In the genomic region with DNA sequence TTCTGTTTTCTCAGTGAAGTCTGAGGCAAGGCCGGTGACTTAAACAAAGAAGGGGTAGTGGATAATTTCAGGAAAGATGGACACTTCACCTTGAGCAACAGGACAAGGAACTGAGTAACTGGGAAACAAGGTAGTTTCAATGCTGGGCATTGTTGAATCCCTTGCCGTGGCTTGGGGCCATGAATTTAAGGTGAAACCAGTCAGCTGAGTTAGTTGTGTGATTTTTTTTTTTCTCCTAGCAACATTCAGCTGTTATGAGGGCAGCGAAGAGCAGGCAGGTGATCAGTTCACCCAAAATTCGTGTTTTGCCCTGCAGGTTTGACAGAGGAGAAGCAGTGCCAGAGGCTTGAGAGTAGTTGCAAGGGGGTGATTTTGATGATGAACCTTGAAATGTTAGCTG, we compare ENCODE assay signal across 17 cellular contexts. TPM values are rescaled to one million over a fixed set of nuclear protein-coding genes. Genes with fewer than 3 reads are reported as not detected.
DNase-seq lines count a peak whose midpoint lies in the region; ATAC-seq, FAIRE-seq and TF ChIP-seq lines count a peak whose summit lies in the region.
"Had no signal": no experiment of that assay in that cellular context is flagged by ENCODE, and none has a peak within 500 bp of the region (broad histone marks: within the 10 kb centered on the region; RNA-seq: fewer than 3 reads in every experiment).

No MANE protein-coding gene starts in this region.

- H2AK5ac ChIP-seq in mesenchymal stem cell (ENCODE audit: low read length, severe bottlenecking), result peak overlapping the region; percentile 75

- WGBS in mesenchymal stem cell, result 83% methylated on average over 4 of the region's 4 CpGs
- WGBS in thyroid gland, 2 donors, result 45 to 54% methylated on average over 4 of the region's 4 CpGs

- H3K36me3 Mint-ChIP-seq in activated naive CD8-positive, alpha-beta T cell, result peaks cover 9% of the 10 kb centered on the region
- H3K36me3 Mint-ChIP-seq in activated naive CD8-positive, alpha-beta T cell treated with anti-CD3 and anti-CD28 coated beads, Interleukin-2, amount 50 U/mL, for 24 hours (ENCODE audit: low read depth), result peaks cover 19% of the 10 kb centered on the region
- H3K36me3 Mint-ChIP-seq in T-cell, result peaks cover 15% of the 10 kb centered on the region

- no peak overlapping the region for H3K14ac ChIP-seq in mesenchymal stem cell (ENCODE audit: low read length in 2 of 2)

- CTCF ChIA-PET in T-cell (lab: Charles Lee), result interaction anchor here in 1 of 2 donors (0.8 kb wide), 2 partner anchors 53 to 58 kb away, joined by 3 read pairs; no protein-coding TSS in a partner anchor

- H3K4me2 ChIP-seq in mesenchymal stem cell (ENCODE audit: low read length, poor library complexity, severe bottlenecking), result no peak overlapping the region

- peak overlapping the region; percentile 69 for H3K4me3 Mint-ChIP-seq in activated naive CD8-positive, alpha-beta T cell
- H3K4me3 Mint-ChIP-seq in activated naive CD8-positive, alpha-beta T cell treated with anti-CD3 and anti-CD28 coated beads, Interleukin-2, amount 50 U/mL, for 24 hours, result no peak overlapping the region
- peak overlapping the region in 1 of 3 donors; percentile 31 for H3K4me3 Mint-ChIP-seq in T-cell

- no peak for DNase-seq in activated naive CD8-positive, alpha-beta T cell treated with anti-CD3 and anti-CD28 coated beads, Interleukin-2, amount 50 U/mL, for 24 hours
- DNase-seq in T-cell (no peak), mesenchymal stem cell (no peak), thyroid gland (peak; percentile 60 to 70), HTR-8/SVneo (ENCODE audit: insufficient read length, low spot score) (no peak), midbrain (lab: John Stamatoyannopoulos, UW) (no peak)
- DNase-seq: dorsolateral prefrontal cortex; KBM-7; NCI-H187 treated with DMSO at 0.1 percent for 48 hours; NCI-H774; ovary; stimulated activated CD4-positive, alpha-beta T cell treated with anti-CD3 and anti-CD28 coated beads, Interleukin-15, amount 100 ng/mL, for 24 hours; upper lobe of left lung had no signal

- POLR2A ChIA-PET in T-cell (lab: Charles Lee), result interaction anchor here (0.6 to 1.0 kb wide), 7 partner anchors 9 to 350 kb away, joined by 3 to 16 read pairs (median 4); no protein-coding TSS in a partner anchor

- peak in 1 of 6 experiments; percentile 28 for TF ChIP-seq CTCF in thyroid gland (IDR thresholded peaks at IDR 0.05)

- no peak overlapping the region for H3K4ac ChIP-seq in mesenchymal stem cell (ENCODE audit: low read depth in 1 of 2, low read length in 2 of 2)

- H3K4me3 ChIP-seq in mesenchymal stem cell (ENCODE audit: insufficient read depth in 1 of 2, low read depth in 1 of 2, low read length in 2 of 2) (no peak overlapping the region), thyroid gland (replicated peaks in 1 of 3) (no peak overlapping the region)
- H3K4me3 ChIP-seq: ovary, upper lobe of left lung had no signal

- H2BK5ac ChIP-seq in mesenchymal stem cell (ENCODE audit: low read depth, low read length, poor library complexity, severe bottlenecking), result no peak overlapping the region

- intact Hi-C loops in thyroid gland (cut with DNase I), result no loop called here

- H3K9me3 Mint-ChIP-seq in activated naive CD8-positive, alpha-beta T cell (ENCODE audit: low read depth), result no peaks in the 10 kb centered on the region
- H3K9me3 Mint-ChIP-seq in activated naive CD8-positive, alpha-beta T cell treated with anti-CD3 and anti-CD28 coated beads, Interleukin-2, amount 50 U/mL, for 24 hours, result no peaks in the 10 kb centered on the region
- H3K9me3 Mint-ChIP-seq in T-cell, result no peaks in the 10 kb centered on the region

- TF ChIP-seq POLR2A in thyroid gland (IDR thresholded peaks at IDR 0.05), result no peak

- H2BK12ac ChIP-seq in mesenchymal stem cell (ENCODE audit: low read length in 2 of 2), result no peak overlapping the region

- no peak for FAIRE-seq in HTR-8/SVneo (lab: Jason Lieb, UNC)
- FAIRE-seq: GM12891, TTC549 had no signal

- no peaks in the 10 kb centered on the region for H3K27me3 Mint-ChIP-seq in activated naive CD8-positive, alpha-beta T cell
- H3K27me3 Mint-ChIP-seq in activated naive CD8-positive, alpha-beta T cell treated with anti-CD3 and anti-CD28 coated beads, Interleukin-2, amount 50 U/mL, for 24 hours, result no peaks in the 10 kb centered on the region
- H3K27me3 Mint-ChIP-seq in T-cell, result no peaks in the 10 kb centered on the region

- H3K27ac ChIP-seq in mesenchymal stem cell (ENCODE audit: low read length, poor library complexity, severe bottlenecking) (no peak overlapping the region), thyroid gland (peak overlapping the region; percentile 58 to 100 (median 70))

- H2AFZ ChIP-seq in mesenchymal stem cell (ENCODE audit: low read depth, low read length), result no peak overlapping the region

- H3K27me3 ChIP-seq in mesenchymal stem cell (ENCODE audit: control insufficient read depth in 1 of 2, insufficient read depth in 1 of 2, low read length in 2 of 2), result no peaks in the 10 kb centered on the region
- no peaks in the 10 kb centered on the region for H3K27me3 ChIP-seq in thyroid gland
- H3K27me3 ChIP-seq: dorsolateral prefrontal cortex, ovary, upper lobe of left lung had no signal

- H3K9ac ChIP-seq in mesenchymal stem cell (ENCODE audit: low read length), result no peak overlapping the region

- peaks cover 16% of the 10 kb centered on the region for H3K79me1 ChIP-seq in mesenchymal stem cell (replicated peaks; ENCODE audit: low read length, poor library complexity, severe bottlenecking)

- H3K18ac ChIP-seq in mesenchymal stem cell (ENCODE audit: low read depth in 1 of 2, low read length in 2 of 2), result no peak overlapping the region

- H3K36me3 ChIP-seq in mesenchymal stem cell (ENCODE audit: control insufficient read depth in 1 of 2, insufficient read depth in 2 of 2, low read depth in 1 of 2, low read length in 2 of 2), result peaks cover 4 to 6% of the 10 kb centered on the region in 2 experiments
- H3K36me3 ChIP-seq in thyroid gland, result no peaks in the 10 kb centered on the region
- H3K36me3 ChIP-seq: ovary, upper lobe of left lung had no signal

- peaks cover 28% of the 10 kb centered on the region for H3K4me1 Mint-ChIP-seq in activated naive CD8-positive, alpha-beta T cell (ENCODE audit: low read depth)
- H3K4me1 Mint-ChIP-seq in activated naive CD8-positive, alpha-beta T cell treated with anti-CD3 and anti-CD28 coated beads, Interleukin-2, amount 50 U/mL, for 24 hours, result peaks cover 23% of the 10 kb centered on the region
- peaks cover 0 to 29% (median 18%) of the 10 kb centered on the region in 3 donors for H3K4me1 Mint-ChIP-seq in T-cell

- no peak overlapping the region for H4K8ac ChIP-seq in mesenchymal stem cell (ENCODE audit: low read length)

- H2BK120ac ChIP-seq in mesenchymal stem cell (ENCODE audit: low read depth, low read length), result no peak overlapping the region

- no peak overlapping the region for H3K23ac ChIP-seq in mesenchymal stem cell (ENCODE audit: low read length in 2 of 2)

- H3K27ac Mint-ChIP-seq in activated naive CD8-positive, alpha-beta T cell, result peak overlapping the region; percentile 81
- no peak overlapping the region for H3K27ac Mint-ChIP-seq in activated naive CD8-positive, alpha-beta T cell treated with anti-CD3 and anti-CD28 coated beads, Interleukin-2, amount 50 U/mL, for 24 hours
- H3K27ac Mint-ChIP-seq in T-cell, result peak overlapping the region; percentile 74 to 85

- H3K4me1 ChIP-seq in mesenchymal stem cell (ENCODE audit: control insufficient read depth, insufficient read depth, low read depth, low read length) (peaks cover 7% of the 10 kb centered on the region), thyroid gland (peaks cover 46 to 61% of the 10 kb centered on the region in 2 donors)

- no peak overlapping the region for H4K91ac ChIP-seq in mesenchymal stem cell (ENCODE audit: low read length)

- no peak overlapping the region for H2BK15ac ChIP-seq in mesenchymal stem cell (ENCODE audit: low read depth, poor library complexity, severe bottlenecking)

- H3K9me3 ChIP-seq in mesenchymal stem cell (ENCODE audit: control insufficient read depth, low read length), result no peaks in the 10 kb centered on the region
- no peaks in the 10 kb centered on the region for H3K9me3 ChIP-seq in thyroid gland
- H3K9me3 ChIP-seq: ovary, upper lobe of left lung had no signal

- no peak for ATAC-seq in activated naive CD8-positive, alpha-beta T cell treated with anti-CD3 and anti-CD28 coated beads, Interleukin-2, amount 50 U/mL, for 24 hours
- ATAC-seq in T-cell (replicated peaks in 1 of 4), result no peak
- no peak for ATAC-seq in GM21786 (IDR thresholded peaks at IDR 0.05; ENCODE audit: unreplicated experiment)

RNA-seq across cellular contexts. Expression of gene BICRAL, which starts 6.8 kb away (rescaled TPM):
- 10 to 100 TPM; 33.1 to 39.5 (median 33.6) TPM for total RNA-seq in T-cell
- 3.9 TPM for polyA plus RNA-seq in mesenchymal stem cell (2013, experiment 1 of 2)
- 3.5 TPM for polyA plus RNA-seq in mesenchymal stem cell (2013, experiment 2 of 2)
- 10 to 100 TPM; 19.9 to 24.5 (median 23.6) TPM for total RNA-seq in thyroid gland

RNA-seq across cellular contexts. Expression of gene TBCC, which starts 42.8 kb away (rescaled TPM):
- 10 to 100 TPM; 56.5 to 74.8 (median 59.4) TPM for total RNA-seq in T-cell
- 20.5 TPM for polyA plus RNA-seq in mesenchymal stem cell (2013, experiment 1 of 2)
- polyA plus RNA-seq in mesenchymal stem cell (2013, experiment 2 of 2), result 22.6 TPM
- total RNA-seq in thyroid gland, result 10 to 100 TPM; 37.2 to 48.9 (median 48.4) TPM

Comparison
In these comparisons a context has a peak if more than half of its experiments do, and no peak if none do; other contexts are left out.
1. DNase-seq: peak in thyroid gland (2 of 2); none in activated naive CD8-positive, alpha-beta T cell treated with anti-CD3 and anti-CD28 coated beads, Interleukin-2, amount 50 U/mL, for 24 hours (single experiment), T-cell (0 of 34), mesenchymal stem cell (single experiment), HTR-8/SVneo (single experiment) and midbrain (single experiment).